1 cellular context compared by ENCODE assay signal in genomic region chr12:129102233-129102632, GRCh38.
A peak's percentile ranks its signal among the peaks of the same experiment; 100 is the strongest.
TF ChIP-seq lines count a peak whose summit lies in the region.

No MANE protein-coding gene starts in this region.

TF ChIP-seq in HepG2, 621 proteins besides CTCF, POLR2A, EP300 and RAD21:
- TF ChIP-seq MNT (IDR thresholded peaks at IDR 0.05): peak; percentile 88
- TF ChIP-seq RXRB (CRISPR knock-in tag; IDR thresholded peaks at IDR 0.05; ENCODE audit: borderline replicate concordance): no peak
